Comparison of ENCODE assay signal across 1 cellular context in the genomic region with DNA sequence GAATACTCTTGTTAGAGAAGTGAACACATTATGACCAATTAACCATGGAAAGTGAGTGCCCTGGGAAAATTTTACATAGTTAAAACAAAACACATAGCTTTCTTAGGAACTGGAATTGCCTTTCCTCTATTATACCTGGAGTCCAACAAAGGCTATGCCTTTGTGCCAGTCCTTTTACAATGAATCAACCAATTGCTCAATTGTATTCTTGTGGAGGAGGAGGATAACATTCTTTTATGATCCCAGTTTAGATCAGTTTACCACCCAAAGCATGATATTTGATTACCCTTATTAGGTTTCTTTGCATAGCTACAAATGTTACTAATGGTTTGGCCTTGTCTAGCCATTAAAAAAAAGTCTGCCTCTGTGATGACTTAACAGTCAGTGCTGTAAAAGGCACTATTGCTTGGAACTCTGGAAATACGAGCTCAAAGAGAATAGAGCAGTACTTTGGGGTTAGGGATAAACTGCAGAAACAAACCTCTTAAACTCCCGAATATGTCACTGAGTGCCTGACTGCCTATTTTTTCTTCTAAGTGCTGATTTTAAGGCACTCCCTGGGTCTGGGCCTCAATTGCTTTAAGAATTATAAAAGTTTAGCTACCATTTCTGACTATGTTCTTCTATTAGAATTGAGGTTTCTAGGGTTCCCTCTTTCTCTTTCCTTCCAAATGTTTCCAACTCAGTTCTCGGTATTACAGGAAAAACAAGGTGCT.
TF ChIP-seq lines count a peak whose summit lies in the region.

No MANE protein-coding gene starts in this region.

TF ChIP-seq in HEK293, 187 proteins besides CTCF, POLR2A, EP300 and RAD21 (continued from another document):
- TF ChIP-seq, protein P1, sequence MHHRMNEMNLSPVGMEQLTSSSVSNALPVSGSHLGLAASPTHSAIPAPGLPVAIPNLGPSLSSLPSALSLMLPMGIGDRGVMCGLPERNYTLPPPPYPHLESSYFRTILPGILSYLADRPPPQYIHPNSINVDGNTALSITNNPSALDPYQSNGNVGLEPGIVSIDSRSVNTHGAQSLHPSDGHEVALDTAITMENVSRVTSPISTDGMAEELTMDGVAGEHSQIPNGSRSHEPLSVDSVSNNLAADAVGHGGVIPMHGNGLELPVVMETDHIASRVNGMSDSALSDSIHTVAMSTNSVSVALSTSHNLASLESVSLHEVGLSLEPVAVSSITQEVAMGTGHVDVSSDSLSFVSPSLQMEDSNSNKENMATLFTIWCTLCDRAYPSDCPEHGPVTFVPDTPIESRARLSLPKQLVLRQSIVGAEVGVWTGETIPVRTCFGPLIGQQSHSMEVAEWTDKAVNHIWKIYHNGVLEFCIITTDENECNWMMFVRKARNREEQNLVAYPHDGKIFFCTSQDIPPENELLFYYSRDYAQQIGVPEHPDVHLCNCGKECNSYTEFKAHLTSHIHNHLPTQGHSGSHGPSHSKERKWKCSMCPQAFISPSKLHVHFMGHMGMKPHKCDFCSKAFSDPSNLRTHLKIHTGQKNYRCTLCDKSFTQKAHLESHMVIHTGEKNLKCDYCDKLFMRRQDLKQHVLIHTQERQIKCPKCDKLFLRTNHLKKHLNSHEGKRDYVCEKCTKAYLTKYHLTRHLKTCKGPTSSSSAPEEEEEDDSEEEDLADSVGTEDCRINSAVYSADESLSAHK (tag by site-specific recombination; IDR thresholded peaks at IDR 0.05) = peak; percentile 72; the same call in 1 of the 2 replicates
- TF ChIP-seq ZNF843 (tag by site-specific recombination; IDR thresholded peaks at IDR 0.05) (no peak), ZNF37A (tag by site-specific recombination; IDR thresholded peaks at IDR 0.05) (no peak)
- TF ChIP-seq, protein P2, sequence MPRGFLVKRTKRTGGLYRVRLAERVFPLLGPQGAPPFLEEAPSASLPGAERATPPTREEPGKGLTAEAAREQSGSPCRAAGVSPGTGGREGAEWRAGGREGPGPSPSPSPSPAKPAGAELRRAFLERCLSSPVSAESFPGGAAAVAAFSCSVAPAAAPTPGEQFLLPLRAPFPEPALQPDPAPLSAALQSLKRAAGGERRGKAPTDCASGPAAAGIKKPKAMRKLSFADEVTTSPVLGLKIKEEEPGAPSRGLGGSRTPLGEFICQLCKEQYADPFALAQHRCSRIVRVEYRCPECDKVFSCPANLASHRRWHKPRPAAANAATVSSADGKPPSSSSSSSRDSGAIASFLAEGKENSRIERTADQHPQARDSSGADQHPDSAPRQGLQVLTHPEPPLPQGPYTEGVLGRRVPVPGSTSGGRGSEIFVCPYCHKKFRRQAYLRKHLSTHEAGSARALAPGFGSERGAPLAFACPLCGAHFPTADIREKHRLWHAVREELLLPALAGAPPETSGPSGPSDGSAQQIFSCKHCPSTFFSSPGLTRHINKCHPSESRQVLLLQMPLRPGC (tag by site-specific recombination; IDR thresholded peaks at IDR 0.05) = no peak
TF ChIP-seq in HEK293: peak in this region for 3.
